ENCODE assay signal across 15 cellular contexts in genomic region chr10:89609730-89610393, GRCh38. TPM values are rescaled to one million over a fixed set of nuclear protein-coding genes. Genes with fewer than 3 reads are reported as not detected.
A peak's percentile ranks its signal among the peaks of the same experiment; 100 is the strongest.
DNase-seq lines count a peak whose midpoint lies in the region; ATAC-seq, FAIRE-seq and TF ChIP-seq lines count a peak whose summit lies in the region.
"Had no signal": no experiment of that assay in that cellular context is flagged by ENCODE, and none has a peak within 500 bp of the region (broad histone marks: within the 10 kb centered on the region; RNA-seq: fewer than 3 reads in every experiment).

No MANE protein-coding gene starts in this region.

- no peaks in the 10 kb centered on the region for H4K20me1 ChIP-seq in HepG2 (ENCODE audit: insufficient read depth, low read length)

- no peak for TF ChIP-seq RAD21 in HepG2 (CRISPR knock-in tag; IDR thresholded peaks at IDR 0.05)

- H3K9ac ChIP-seq in HepG2 (ENCODE audit: insufficient read depth, low read depth, low read length), result no peak overlapping the region

- FAIRE-seq in HepG2 (lab: Jason Lieb, UNC), result no peak
- FAIRE-seq: A549 had no signal

- 0% methylated on average over 2 of the region's 2 CpGs for WGBS in HepG2 (ENCODE audit: low lambda C conversion rate)

- H3K4me1 ChIP-seq in HepG2 (ENCODE audit: insufficient read depth, low read length), result peaks cover 8% of the 10 kb centered on the region; the same call in 1 of the 2 replicates
- H3K4me1 ChIP-seq: A549, SJCRH30, transverse colon had no signal

- DNase-seq in activated CD4-positive, alpha-beta T cell treated with anti-CD3 and anti-CD28 coated beads, Interleukin-2, amount 10 ng/mL, durations not matched to agents 24 days and 14 days, result no peak
- no peak for DNase-seq in activated CD4-positive, alpha-beta T cell treated with anti-CD3 and anti-CD28 coated beads, Interleukin-2, amount 10 ng/mL, durations not matched to agents 7 days and 5 days
- DNase-seq in HepG2 (ENCODE audit: low spot score), result peak; percentile 22
- DNase-seq in mesothelial cell of epicardium (ENCODE audit: low spot score in 2 of 2, unreplicated experiment in 2 of 2), result no peak
- DNase-seq in AML-193 (lab: John Stamatoyannopoulos, UW), result no peak
- no peak for DNase-seq in HuH-7 (ENCODE audit: low spot score)
- DNase-seq: activated CD8-positive, alpha-beta memory T cell treated with anti-CD3 and anti-CD28 coated beads, Interleukin-2, amount 10 ng/mL, durations not matched to agents 7 days and 5 days; NCI-H2081 treated with DMSO at 0.1 percent for 48 hours; SJCRH30; transverse colon had no signal

- H3K4me3 ChIP-seq in HepG2 (replicated peaks in 1 of 3; ENCODE audit: insufficient read depth in 1 of 3, low read depth in 2 of 3, low read length in 3 of 3), result no peak overlapping the region
- H3K4me3 ChIP-seq: A549, SJCRH30, transverse colon had no signal

- no peaks in the 10 kb centered on the region for H3K9me3 Mint-ChIP-seq in activated CD4-positive, alpha-beta T cell treated with anti-CD3 and anti-CD28 coated beads, Interleukin-2, amount 10 ng/mL, durations not matched to agents 24 days and 14 days
- H3K9me3 Mint-ChIP-seq in activated CD4-positive, alpha-beta T cell treated with anti-CD3 and anti-CD28 coated beads, Interleukin-2, amount 10 ng/mL, durations not matched to agents 7 days and 5 days, result no peaks in the 10 kb centered on the region
- H3K9me3 Mint-ChIP-seq in mesothelial cell of epicardium, result no peaks in the 10 kb centered on the region
- H3K9me3 Mint-ChIP-seq: dendritic cell treated with granulocyte-macrophage colony-stimulating factor and Interleukin-4, amounts not matched to agents 40 ng/mL and 50 ng/mL, for 4 days had no signal

- in situ Hi-C loops in HepG2 (cut with HindIII; ENCODE audit: extremely low pct_ligation_motif_present, low pct_unique_long_range_greater_than_20kb), result no loop called here

- H3K79me2 ChIP-seq in HepG2 (ENCODE audit: insufficient read depth, low read length), result no peaks in the 10 kb centered on the region

- intact Hi-C loops in activated CD4-positive, alpha-beta T cell treated with anti-CD3 and anti-CD28 coated beads, Interleukin-2, amount 10 ng/mL, durations not matched to agents 24 days and 14 days (cut with micrococcal nuclease), result loop anchor here (2.0 kb wide), 1 partner anchor 35 kb away; the partner anchor contains the start of gene PANK1
- intact Hi-C loops in HepG2 (cut with micrococcal nuclease; ENCODE audit: unreplicated experiment), result no loop called here

- peaks cover 16% of the 10 kb centered on the region for H3K4me1 Mint-ChIP-seq in activated CD4-positive, alpha-beta T cell treated with anti-CD3 and anti-CD28 coated beads, Interleukin-2, amount 10 ng/mL, durations not matched to agents 24 days and 14 days
- H3K4me1 Mint-ChIP-seq in activated CD4-positive, alpha-beta T cell treated with anti-CD3 and anti-CD28 coated beads, Interleukin-2, amount 10 ng/mL, durations not matched to agents 7 days and 5 days, result peaks cover 14% of the 10 kb centered on the region
- peaks cover 20% of the 10 kb centered on the region for H3K4me1 Mint-ChIP-seq in mesothelial cell of epicardium
- H3K4me1 Mint-ChIP-seq: activated CD8-positive, alpha-beta memory T cell treated with anti-CD3 and anti-CD28 coated beads, Interleukin-2, amount 10 ng/mL, durations not matched to agents 7 days and 5 days had no signal

- CTCF ChIA-PET in activated CD4-positive, alpha-beta T cell treated with anti-CD3 and anti-CD28 coated beads, Interleukin-2, amount 10 ng/mL, durations not matched to agents 7 days and 5 days (lab: Charles Lee), result no interaction called here
- CTCF ChIA-PET in HepG2 (lab: Yijun Ruan, JAX; ENCODE audit: low intra/inter-chr PET ratio, low total read pairs), result no interaction called here

- no peak overlapping the region for H2AFZ ChIP-seq in HepG2 (ENCODE audit: low read length)

- no TSS peak for BruUV-seq in HepG2 (replicated peaks; lab: Mats Ljungman, UMichigan)

- no peak overlapping the region for H3K4me2 ChIP-seq in HepG2 (ENCODE audit: low read depth, low read length)
- H3K4me2 ChIP-seq: A549 had no signal

- H3K27me3 ChIP-seq in HepG2 (ENCODE audit: control insufficient read depth in 1 of 2, insufficient read depth in 2 of 2, low read length in 2 of 2), result no peaks in the 10 kb centered on the region
- H3K27me3 ChIP-seq: SJCRH30, transverse colon had no signal

- TF ChIP-seq EP300 in HepG2 (IDR thresholded peaks at IDR 0.05; ENCODE audit: low read depth in 2 of 2, low read length in 2 of 2), result no peak
- no peak for TF ChIP-seq EP300 in HepG2 (CRISPR knock-in tag; IDR thresholded peaks at IDR 0.05; ENCODE audit: borderline replicate concordance)

- H3K27me3 Mint-ChIP-seq in activated CD4-positive, alpha-beta T cell treated with anti-CD3 and anti-CD28 coated beads, Interleukin-2, amount 10 ng/mL, durations not matched to agents 24 days and 14 days, result no peaks in the 10 kb centered on the region
- H3K27me3 Mint-ChIP-seq in activated CD4-positive, alpha-beta T cell treated with anti-CD3 and anti-CD28 coated beads, Interleukin-2, amount 10 ng/mL, durations not matched to agents 7 days and 5 days, result no peaks in the 10 kb centered on the region
- no peaks in the 10 kb centered on the region for H3K27me3 Mint-ChIP-seq in mesothelial cell of epicardium (ENCODE audit: low read depth)
- H3K27me3 Mint-ChIP-seq: dendritic cell treated with granulocyte-macrophage colony-stimulating factor and Interleukin-4, amounts not matched to agents 40 ng/mL and 50 ng/mL, for 4 days had no signal

- ATAC-seq in GM21515 (IDR thresholded peaks at IDR 0.05; ENCODE audit: unreplicated experiment) (peak; percentile 83), HG03175 (IDR thresholded peaks at IDR 0.05; ENCODE audit: unreplicated experiment) (peak; percentile 94), HepG2 (peak; percentile 31; the same call in 2 of the 3 replicates)
- ATAC-seq: A549; activated CD8-positive, alpha-beta memory T cell treated with anti-CD3 and anti-CD28 coated beads, Interleukin-2, amount 10 ng/mL, durations not matched to agents 7 days and 5 days had no signal

- POLR2A ChIA-PET in activated CD4-positive, alpha-beta T cell treated with anti-CD3 and anti-CD28 coated beads, Interleukin-2, amount 10 ng/mL, durations not matched to agents 7 days and 5 days (lab: Charles Lee), result no interaction called here
- POLR2A ChIA-PET in HepG2 (lab: Yijun Ruan, JAX), result interaction anchor here (1.3 to 1.6 kb wide), 2 partner anchors 34 to 91 kb away, joined by 5 read pairs; partner anchors contain the start of gene KIF20B

- peaks cover 9 to 42% of the 10 kb centered on the region in 2 experiments for H3K36me3 ChIP-seq in HepG2 (replicated peaks in 1 of 2; ENCODE audit: control insufficient read depth in 1 of 2, insufficient read depth in 2 of 2, low read length in 2 of 2)

- TF ChIP-seq POLR2A in HepG2 (IDR thresholded peaks at IDR 0.05; ENCODE audit: insufficient read depth in 1 of 2, low read depth in 2 of 2, low read length in 2 of 2), result no peak

- H3K27ac ChIP-seq in HepG2 (ENCODE audit: extremely low read length, insufficient read depth, low read length), result no peak overlapping the region
- H3K27ac ChIP-seq: A549, HL-60, SJCRH30, transverse colon had no signal

- H3K9me3 ChIP-seq in HepG2 (ENCODE audit: low read length), result no peaks in the 10 kb centered on the region
- H3K9me3 ChIP-seq: A549, SJCRH30, transverse colon had no signal

- H3K36me3 Mint-ChIP-seq in activated CD4-positive, alpha-beta T cell treated with anti-CD3 and anti-CD28 coated beads, Interleukin-2, amount 10 ng/mL, durations not matched to agents 24 days and 14 days (ENCODE audit: low read depth), result peaks cover 5% of the 10 kb centered on the region
- H3K36me3 Mint-ChIP-seq in activated CD4-positive, alpha-beta T cell treated with anti-CD3 and anti-CD28 coated beads, Interleukin-2, amount 10 ng/mL, durations not matched to agents 7 days and 5 days (ENCODE audit: low read depth), result peaks cover 14% of the 10 kb centered on the region
- peaks cover 46% of the 10 kb centered on the region for H3K36me3 Mint-ChIP-seq in mesothelial cell of epicardium

- TF ChIP-seq CTCF in HepG2 (CRISPR knock-in tag; IDR thresholded peaks at IDR 0.05), result no peak
- TF ChIP-seq CTCF in mesothelial cell of epicardium (IDR thresholded peaks at IDR 0.05; ENCODE audit: unreplicated experiment), result no peak

- no peak overlapping the region for H3K4me3 Mint-ChIP-seq in activated CD4-positive, alpha-beta T cell treated with anti-CD3 and anti-CD28 coated beads, Interleukin-2, amount 10 ng/mL, durations not matched to agents 24 days and 14 days
- H3K4me3 Mint-ChIP-seq in activated CD4-positive, alpha-beta T cell treated with anti-CD3 and anti-CD28 coated beads, Interleukin-2, amount 10 ng/mL, durations not matched to agents 7 days and 5 days, result no peak overlapping the region
- no peak overlapping the region for H3K4me3 Mint-ChIP-seq in mesothelial cell of epicardium
- H3K4me3 Mint-ChIP-seq: activated CD8-positive, alpha-beta memory T cell treated with anti-CD3 and anti-CD28 coated beads, Interleukin-2, amount 10 ng/mL, durations not matched to agents 7 days and 5 days; dendritic cell treated with granulocyte-macrophage colony-stimulating factor and Interleukin-4, amounts not matched to agents 40 ng/mL and 50 ng/mL, for 4 days had no signal

- H3K27ac Mint-ChIP-seq in activated CD4-positive, alpha-beta T cell treated with anti-CD3 and anti-CD28 coated beads, Interleukin-2, amount 10 ng/mL, durations not matched to agents 24 days and 14 days, result peak overlapping the region; percentile 18
- H3K27ac Mint-ChIP-seq in activated CD4-positive, alpha-beta T cell treated with anti-CD3 and anti-CD28 coated beads, Interleukin-2, amount 10 ng/mL, durations not matched to agents 7 days and 5 days, result no peak overlapping the region
- H3K27ac Mint-ChIP-seq in mesothelial cell of epicardium, result no peak overlapping the region
- H3K27ac Mint-ChIP-seq: activated CD8-positive, alpha-beta memory T cell treated with anti-CD3 and anti-CD28 coated beads, Interleukin-2, amount 10 ng/mL, durations not matched to agents 7 days and 5 days; dendritic cell treated with granulocyte-macrophage colony-stimulating factor and Interleukin-4, amounts not matched to agents 40 ng/mL and 50 ng/mL, for 4 days had no signal

RNA-seq across cellular contexts. Expression of gene PANK1, which starts 35.2 kb away (rescaled TPM):
- total RNA-seq in activated CD4-positive, alpha-beta T cell treated with anti-CD3 and anti-CD28 coated beads, Interleukin-2, amount 10 ng/mL, durations not matched to agents 24 days and 14 days, result 4.8 and 4.9 TPM in 2 replicates
- total RNA-seq in activated CD4-positive, alpha-beta T cell treated with anti-CD3 and anti-CD28 coated beads, Interleukin-2, amount 10 ng/mL, durations not matched to agents 7 days and 5 days, result 1 to 10 TPM; 6.4 to 7.1 TPM
- 33.3 and 46.5 TPM in 2 replicates for total RNA-seq in HepG2 (2016; rRNA removed; fragmentation: Illumina TruSeq; extraction: Trizol)
- 6.8 and 8.5 TPM in 2 replicates for total RNA-seq in HepG2 (2016; cell fraction: cytosol; rRNA removed; fragmentation: Illumina TruSeq; extraction: Trizol; ENCODE audit: low read depth)
- 34.1 and 46.4 TPM in 2 replicates for total RNA-seq in HepG2 (2016; cell fraction: insoluble cytoplasmic fraction; rRNA removed; fragmentation: Illumina TruSeq; extraction: Trizol)
- total RNA-seq in HepG2 (2016; cell fraction: membrane; rRNA removed; fragmentation: Illumina TruSeq; extraction: Trizol), result 25.9 and 26.8 TPM in 2 replicates
- 25.0 and 33.6 TPM in 2 replicates for total RNA-seq in HepG2 (2016; cell fraction: nucleus; rRNA removed; fragmentation: Illumina TruSeq; extraction: Trizol)
- polyA plus RNA-seq in HepG2 (2011; rRNA removed), result 15.6 and 18.2 TPM in 2 replicates
- 10.3 and 15.1 TPM in 2 replicates for polyA plus RNA-seq in HepG2 (2011; cell fraction: cytosol; rRNA removed)
- 4.2 and 6.1 TPM in 2 replicates for polyA plus RNA-seq in HepG2 (2011; cell fraction: nucleus; rRNA removed)
- polyA plus RNA-seq in HepG2 (2012), result 15.3 and 17.5 TPM in 2 replicates
- 5.7 and 6.2 TPM in 2 replicates for polyA plus RNA-seq in HepG2 (2016; cell fraction: cytosol; fragmentation: Illumina TruSeq; extraction: Trizol; ENCODE audit: low read depth)
- 43.3 and 44.9 TPM in 2 replicates for polyA plus RNA-seq in HepG2 (2016; cell fraction: insoluble cytoplasmic fraction; fragmentation: Illumina TruSeq; extraction: Trizol; ENCODE audit: low read depth)
- 17.9 and 18.2 TPM in 2 replicates for polyA plus RNA-seq in HepG2 (2016; cell fraction: membrane; fragmentation: Illumina TruSeq; extraction: Trizol; ENCODE audit: low read depth)
- polyA plus RNA-seq in HepG2 (2016; cell fraction: nucleus; fragmentation: Illumina TruSeq; extraction: Trizol; ENCODE audit: insufficient read depth, low read depth), result 22.4 and 26.9 TPM in 2 replicates
- polyA minus RNA-seq in HepG2 (2011; rRNA and poly(A)+ RNA removed; ENCODE audit: low replicate concordance), result 15.5 and 17.6 TPM in 2 replicates
- polyA minus RNA-seq in HepG2 (2011; cell fraction: cytosol; rRNA and poly(A)+ RNA removed), result 15.5 and 15.7 TPM in 2 replicates
- 18.3 and 31.2 TPM in 2 replicates for polyA minus RNA-seq in HepG2 (2011; cell fraction: nucleus; rRNA and poly(A)+ RNA removed)
- 24.0 to 27.2 TPM (median 24.4 TPM) in 3 replicates for total RNA-seq in mesothelial cell of epicardium

Comparison
In these comparisons a context has a peak if more than half of its experiments do, and no peak if none do; other contexts are left out.
1. ATAC-seq: peak in every context shown above with its lines; median percentile 94 in HG03175; 83 in GM21515; 31 in HepG2.